ENCODE assay signal across 1 cellular context in the genomic region with DNA sequence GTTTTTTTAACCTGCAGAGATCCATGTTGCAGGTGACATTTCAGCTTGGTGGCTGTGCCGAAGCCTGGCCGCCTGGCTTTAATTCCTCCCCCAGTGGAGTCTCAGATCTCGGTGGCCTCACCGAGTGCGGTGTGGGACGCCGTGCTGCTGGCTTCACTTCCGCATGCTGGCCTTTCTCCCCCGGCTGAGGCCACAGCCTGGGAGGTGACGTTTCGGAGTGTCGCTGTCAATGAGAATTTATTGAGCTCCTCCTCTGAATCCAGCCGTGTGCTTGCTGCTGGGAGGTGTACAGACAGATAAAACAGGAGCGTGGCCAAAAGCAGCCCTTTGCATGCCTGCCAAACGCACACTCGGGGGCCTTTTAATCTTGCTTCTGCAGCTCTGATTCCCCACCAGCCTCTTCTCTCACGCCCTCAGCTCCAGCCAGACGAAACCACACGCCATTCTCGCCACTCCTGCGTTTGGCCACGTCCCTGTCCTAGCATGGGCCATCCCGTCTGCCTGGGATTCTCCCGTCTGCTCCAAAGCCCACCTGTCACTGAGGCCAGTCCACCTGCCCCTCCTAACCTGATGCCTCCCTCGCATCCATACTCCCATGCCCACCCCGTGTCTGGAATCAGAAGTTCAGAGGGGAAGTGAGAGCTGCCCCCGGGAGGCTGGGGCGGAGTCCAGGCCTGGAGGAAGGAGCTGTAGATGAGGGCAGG.
TF ChIP-seq lines count a peak whose summit lies in the region.

No MANE protein-coding gene starts in this region.

TF ChIP-seq in IMR-90, 13 proteins besides CTCF, POLR2A, EP300 and RAD21:
- TF ChIP-seq, protein P1, sequence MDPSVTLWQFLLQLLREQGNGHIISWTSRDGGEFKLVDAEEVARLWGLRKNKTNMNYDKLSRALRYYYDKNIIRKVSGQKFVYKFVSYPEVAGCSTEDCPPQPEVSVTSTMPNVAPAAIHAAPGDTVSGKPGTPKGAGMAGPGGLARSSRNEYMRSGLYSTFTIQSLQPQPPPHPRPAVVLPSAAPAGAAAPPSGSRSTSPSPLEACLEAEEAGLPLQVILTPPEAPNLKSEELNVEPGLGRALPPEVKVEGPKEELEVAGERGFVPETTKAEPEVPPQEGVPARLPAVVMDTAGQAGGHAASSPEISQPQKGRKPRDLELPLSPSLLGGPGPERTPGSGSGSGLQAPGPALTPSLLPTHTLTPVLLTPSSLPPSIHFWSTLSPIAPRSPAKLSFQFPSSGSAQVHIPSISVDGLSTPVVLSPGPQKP (IDR thresholded peaks at IDR 0.05; ENCODE audit: borderline replicate concordance, low read depth, low read length), result no peak
- TF ChIP-seq MAZ (IDR thresholded peaks at IDR 0.05; ENCODE audit: borderline replicate concordance, low read depth, low read length) (no peak), MAFK (IDR thresholded peaks at IDR 0.05; ENCODE audit: low read depth, low read length) (no peak), RFX5 (IDR thresholded peaks at IDR 0.05; ENCODE audit: low read depth, low read length) (no peak), BHLHE40 (IDR thresholded peaks at IDR 0.05; ENCODE audit: low read depth, low read length) (no peak), CHD1 (IDR thresholded peaks at IDR 0.05; ENCODE audit: low read depth, low read length) (no peak), MXI1 (IDR thresholded peaks at IDR 0.05; ENCODE audit: borderline replicate concordance, low read depth, low read length) (no peak), SMC3 (IDR thresholded peaks at IDR 0.05; ENCODE audit: low read depth, low read length) (no peak), FOS (IDR thresholded peaks at IDR 0.05; ENCODE audit: low read depth, low read length) (no peak), RCOR1 (IDR thresholded peaks at IDR 0.05; ENCODE audit: insufficient replicate concordance, low read length) (no peak), CEBPB (IDR thresholded peaks at IDR 0.05; ENCODE audit: low read depth, low read length) (no peak), NFE2L2 (IDR thresholded peaks at IDR 0.05; ENCODE audit: low read depth, low read length) (no peak)
- TF ChIP-seq, protein P2, sequence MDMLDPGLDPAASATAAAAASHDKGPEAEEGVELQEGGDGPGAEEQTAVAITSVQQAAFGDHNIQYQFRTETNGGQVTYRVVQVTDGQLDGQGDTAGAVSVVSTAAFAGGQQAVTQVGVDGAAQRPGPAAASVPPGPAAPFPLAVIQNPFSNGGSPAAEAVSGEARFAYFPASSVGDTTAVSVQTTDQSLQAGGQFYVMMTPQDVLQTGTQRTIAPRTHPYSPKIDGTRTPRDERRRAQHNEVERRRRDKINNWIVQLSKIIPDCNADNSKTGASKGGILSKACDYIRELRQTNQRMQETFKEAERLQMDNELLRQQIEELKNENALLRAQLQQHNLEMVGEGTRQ (IDR thresholded peaks at IDR 0.05; ENCODE audit: low read depth, low read length), result no peak
